ENCODE assay signal across 1 cellular context in the genomic region with DNA sequence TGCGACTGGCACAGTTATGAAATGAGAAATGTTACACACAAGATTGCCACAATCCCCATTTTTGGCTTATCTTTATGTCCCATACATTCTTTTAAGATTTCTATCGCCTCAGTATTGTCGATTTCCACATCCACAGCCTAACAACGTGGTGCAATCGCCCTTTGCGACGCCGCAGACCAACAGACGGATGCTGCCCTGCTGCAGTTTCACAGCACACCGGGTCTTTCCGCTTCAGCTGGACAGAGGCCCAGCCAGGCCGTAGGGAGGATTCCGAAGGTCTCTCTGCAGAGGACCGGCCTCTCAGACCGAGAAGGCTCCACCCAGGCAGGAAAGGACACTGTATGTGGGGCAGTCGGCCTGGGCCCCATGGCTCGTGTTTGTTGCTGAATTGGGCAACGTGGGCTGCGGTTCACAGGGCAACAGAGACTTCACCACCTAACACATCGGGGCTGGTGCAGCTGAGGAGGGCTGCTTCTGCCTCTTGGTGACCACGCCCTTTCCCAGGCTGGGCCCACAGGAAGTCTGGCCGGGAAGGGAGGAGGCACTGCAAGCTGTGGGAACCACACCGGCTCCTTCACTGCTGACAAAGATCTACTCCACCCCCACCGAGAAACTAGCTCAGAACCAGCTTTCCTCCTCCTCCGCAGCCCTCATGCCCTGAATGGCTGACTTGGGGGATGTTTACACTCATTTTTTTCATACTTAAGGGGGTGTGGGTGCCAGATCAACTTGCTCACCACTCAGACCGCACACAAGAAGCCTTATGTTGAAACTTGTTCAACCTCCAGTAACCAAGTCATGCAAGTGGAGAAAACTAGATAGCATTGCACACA.
TF ChIP-seq lines count a peak whose summit lies in the region.

No MANE protein-coding gene starts in this region.

TF ChIP-seq in HCT116, 20 proteins besides CTCF, POLR2A, EP300 and RAD21 (continued from another document):
- TF ChIP-seq TCF7L2 (IDR thresholded peaks at IDR 0.05; ENCODE audit: borderline replicate concordance, extremely low read depth, insufficient read depth, insufficient read length) (no peak), CEBPB (IDR thresholded peaks at IDR 0.05; ENCODE audit: low read depth) (no peak), ELF1 (IDR thresholded peaks at IDR 0.05; ENCODE audit: borderline replicate concordance, low read depth) (no peak), SRF (IDR thresholded peaks at IDR 0.05; ENCODE audit: low read depth) (no peak), EGR1 (IDR thresholded peaks at IDR 0.05; ENCODE audit: low read depth) (no peak), REST (IDR thresholded peaks at IDR 0.05; ENCODE audit: low read depth) (no peak), SP1 (IDR thresholded peaks at IDR 0.05; ENCODE audit: low read depth) (no peak), EZH2phosphoT487 (IDR thresholded peaks at IDR 0.05; ENCODE audit: borderline replicate concordance) (no peak), FOSL1 (IDR thresholded peaks at IDR 0.05; ENCODE audit: low read depth) (no peak), YY1 (IDR thresholded peaks at IDR 0.05; ENCODE audit: extremely low read depth, insufficient replicate concordance, low read depth, low read length) (no peak), CBX3 (IDR thresholded peaks at IDR 0.05; ENCODE audit: low read depth) (0 out of 2 replicates have a peak, but pooled peaks have one; percentile 58), SIN3A (IDR thresholded peaks at IDR 0.05; ENCODE audit: low read depth) (no peak; the same call in 1 of the 2 replicates), JUND (IDR thresholded peaks at IDR 0.05) (no peak)
- TF ChIP-seq, protein P1, sequence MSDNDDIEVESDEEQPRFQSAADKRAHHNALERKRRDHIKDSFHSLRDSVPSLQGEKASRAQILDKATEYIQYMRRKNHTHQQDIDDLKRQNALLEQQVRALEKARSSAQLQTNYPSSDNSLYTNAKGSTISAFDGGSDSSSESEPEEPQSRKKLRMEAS (IDR thresholded peaks at IDR 0.05), result no peak
- TF ChIP-seq, protein P2, sequence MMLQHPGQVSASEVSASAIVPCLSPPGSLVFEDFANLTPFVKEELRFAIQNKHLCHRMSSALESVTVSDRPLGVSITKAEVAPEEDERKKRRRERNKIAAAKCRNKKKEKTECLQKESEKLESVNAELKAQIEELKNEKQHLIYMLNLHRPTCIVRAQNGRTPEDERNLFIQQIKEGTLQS (IDR thresholded peaks at IDR 0.05), result no peak
- TF ChIP-seq, protein P3, sequence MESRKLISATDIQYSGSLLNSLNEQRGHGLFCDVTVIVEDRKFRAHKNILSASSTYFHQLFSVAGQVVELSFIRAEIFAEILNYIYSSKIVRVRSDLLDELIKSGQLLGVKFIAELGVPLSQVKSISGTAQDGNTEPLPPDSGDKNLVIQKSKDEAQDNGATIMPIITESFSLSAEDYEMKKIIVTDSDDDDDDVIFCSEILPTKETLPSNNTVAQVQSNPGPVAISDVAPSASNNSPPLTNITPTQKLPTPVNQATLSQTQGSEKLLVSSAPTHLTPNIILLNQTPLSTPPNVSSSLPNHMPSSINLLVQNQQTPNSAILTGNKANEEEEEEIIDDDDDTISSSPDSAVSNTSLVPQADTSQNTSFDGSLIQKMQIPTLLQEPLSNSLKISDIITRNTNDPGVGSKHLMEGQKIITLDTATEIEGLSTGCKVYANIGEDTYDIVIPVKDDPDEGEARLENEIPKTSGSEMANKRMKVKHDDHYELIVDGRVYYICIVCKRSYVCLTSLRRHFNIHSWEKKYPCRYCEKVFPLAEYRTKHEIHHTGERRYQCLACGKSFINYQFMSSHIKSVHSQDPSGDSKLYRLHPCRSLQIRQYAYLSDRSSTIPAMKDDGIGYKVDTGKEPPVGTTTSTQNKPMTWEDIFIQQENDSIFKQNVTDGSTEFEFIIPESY (IDR thresholded peaks at IDR 0.05; ENCODE audit: extremely low read depth, insufficient replicate concordance, low read length), result no peak
